ENCODE assay signal across 2 cellular contexts in genomic region chr5:97191893-97192292, GRCh38.
TF ChIP-seq lines count a peak whose summit lies in the region.

No MANE protein-coding gene starts in this region.

TF ChIP-seq in GM12878, 131 proteins besides CTCF, POLR2A, EP300 and RAD21:
- TF ChIP-seq MTA2 (IDR thresholded peaks at IDR 0.05; ENCODE audit: low read depth) (no peak), CBX5 (IDR thresholded peaks at IDR 0.05; ENCODE audit: low read depth) (0 out of 2 replicates have a peak, but pooled peaks have one; percentile 1)
TF ChIP-seq in GM12878: peak in this region for 1.

TF ChIP-seq in WTC11, 78 proteins besides CTCF, POLR2A, EP300 and RAD21:
- TF ChIP-seq, protein P1, sequence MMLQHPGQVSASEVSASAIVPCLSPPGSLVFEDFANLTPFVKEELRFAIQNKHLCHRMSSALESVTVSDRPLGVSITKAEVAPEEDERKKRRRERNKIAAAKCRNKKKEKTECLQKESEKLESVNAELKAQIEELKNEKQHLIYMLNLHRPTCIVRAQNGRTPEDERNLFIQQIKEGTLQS (CRISPR knock-in tag; conservative IDR thresholded peaks at IDR 0.05), result no peak
- no peak for TF ChIP-seq CBFB (CRISPR knock-in tag; IDR thresholded peaks at IDR 0.05; ENCODE audit: low read depth)
- TF ChIP-seq, protein P2, sequence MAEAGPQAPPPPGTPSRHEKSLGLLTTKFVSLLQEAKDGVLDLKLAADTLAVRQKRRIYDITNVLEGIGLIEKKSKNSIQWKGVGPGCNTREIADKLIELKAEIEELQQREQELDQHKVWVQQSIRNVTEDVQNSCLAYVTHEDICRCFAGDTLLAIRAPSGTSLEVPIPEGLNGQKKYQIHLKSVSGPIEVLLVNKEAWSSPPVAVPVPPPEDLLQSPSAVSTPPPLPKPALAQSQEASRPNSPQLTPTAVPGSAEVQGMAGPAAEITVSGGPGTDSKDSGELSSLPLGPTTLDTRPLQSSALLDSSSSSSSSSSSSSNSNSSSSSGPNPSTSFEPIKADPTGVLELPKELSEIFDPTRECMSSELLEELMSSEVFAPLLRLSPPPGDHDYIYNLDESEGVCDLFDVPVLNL (CRISPR knock-in tag; IDR thresholded peaks at IDR 0.05; ENCODE audit: borderline replicate concordance, low read depth), result no peak
- no peak for TF ChIP-seq ZNF121 (CRISPR knock-in tag; IDR thresholded peaks at IDR 0.05)
- TF ChIP-seq SMAD4 (CRISPR knock-in tag; IDR thresholded peaks at IDR 0.05), result no peak
- no peak for TF ChIP-seq ATF6 (CRISPR knock-in tag; IDR thresholded peaks at IDR 0.05)
- TF ChIP-seq MYBL2 (CRISPR knock-in tag; IDR thresholded peaks at IDR 0.05), result no peak
- no peak for TF ChIP-seq PREB (CRISPR knock-in tag; IDR thresholded peaks at IDR 0.05; ENCODE audit: borderline replicate concordance)
- no peak for TF ChIP-seq ZNF423 (CRISPR knock-in tag; IDR thresholded peaks at IDR 0.05)
- TF ChIP-seq, protein P3, sequence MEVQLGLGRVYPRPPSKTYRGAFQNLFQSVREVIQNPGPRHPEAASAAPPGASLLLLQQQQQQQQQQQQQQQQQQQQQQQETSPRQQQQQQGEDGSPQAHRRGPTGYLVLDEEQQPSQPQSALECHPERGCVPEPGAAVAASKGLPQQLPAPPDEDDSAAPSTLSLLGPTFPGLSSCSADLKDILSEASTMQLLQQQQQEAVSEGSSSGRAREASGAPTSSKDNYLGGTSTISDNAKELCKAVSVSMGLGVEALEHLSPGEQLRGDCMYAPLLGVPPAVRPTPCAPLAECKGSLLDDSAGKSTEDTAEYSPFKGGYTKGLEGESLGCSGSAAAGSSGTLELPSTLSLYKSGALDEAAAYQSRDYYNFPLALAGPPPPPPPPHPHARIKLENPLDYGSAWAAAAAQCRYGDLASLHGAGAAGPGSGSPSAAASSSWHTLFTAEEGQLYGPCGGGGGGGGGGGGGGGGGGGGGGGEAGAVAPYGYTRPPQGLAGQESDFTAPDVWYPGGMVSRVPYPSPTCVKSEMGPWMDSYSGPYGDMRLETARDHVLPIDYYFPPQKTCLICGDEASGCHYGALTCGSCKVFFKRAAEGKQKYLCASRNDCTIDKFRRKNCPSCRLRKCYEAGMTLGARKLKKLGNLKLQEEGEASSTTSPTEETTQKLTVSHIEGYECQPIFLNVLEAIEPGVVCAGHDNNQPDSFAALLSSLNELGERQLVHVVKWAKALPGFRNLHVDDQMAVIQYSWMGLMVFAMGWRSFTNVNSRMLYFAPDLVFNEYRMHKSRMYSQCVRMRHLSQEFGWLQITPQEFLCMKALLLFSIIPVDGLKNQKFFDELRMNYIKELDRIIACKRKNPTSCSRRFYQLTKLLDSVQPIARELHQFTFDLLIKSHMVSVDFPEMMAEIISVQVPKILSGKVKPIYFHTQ (CRISPR knock-in tag; IDR thresholded peaks at IDR 0.05), result no peak
- TF ChIP-seq USF1 (CRISPR knock-in tag; IDR thresholded peaks at IDR 0.05), result no peak
